Comparison of ENCODE assay signal across 1 cellular context in genomic region chr4:88008624-88009235, GRCh38.
TF ChIP-seq lines count a peak whose summit lies in the region.

No MANE protein-coding gene starts in this region.

TF ChIP-seq in K562, 482 proteins besides CTCF, POLR2A, EP300 and RAD21:
- no peak for TF ChIP-seq HMBOX1 (IDR thresholded peaks at IDR 0.05)
- TF ChIP-seq UBTF (IDR thresholded peaks at IDR 0.05; ENCODE audit: borderline replicate concordance in 1 of 2, low read depth in 2 of 2, low read length in 2 of 2) = 0 out of 4 replicates have a peak, but pooled peaks of 1 of the 2 experiments have one; percentile 3
